Comparison of ENCODE assay signal across 18 cellular contexts in the genomic region with DNA sequence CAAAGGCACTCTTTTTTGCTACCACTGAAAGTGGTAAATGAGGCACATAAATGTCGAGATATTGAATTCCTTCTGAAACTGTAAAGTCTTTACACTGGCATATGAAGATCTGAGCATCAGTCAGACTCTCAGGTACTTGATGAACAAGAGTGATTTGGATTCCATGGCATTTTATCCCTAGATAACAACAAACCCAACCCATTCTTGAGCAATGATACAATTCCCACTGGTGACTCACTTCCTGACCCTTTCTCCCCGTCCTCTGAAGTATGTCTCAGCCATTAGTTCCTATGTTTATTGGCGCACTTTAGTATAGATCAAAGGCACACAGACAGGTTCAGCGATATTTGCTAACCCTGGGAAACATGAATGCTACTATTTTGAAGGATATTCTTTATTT.
"Had no signal": no experiment of that assay in that cellular context is flagged by ENCODE, and none has a peak within 500 bp of the region (broad histone marks: within the 10 kb centered on the region; RNA-seq: fewer than 3 reads in every experiment).

No MANE protein-coding gene starts in this region.

- H3K4me3 ChIP-seq: psoas muscle, suprapubic skin, upper lobe of left lung had no signal

- H3K27ac ChIP-seq: brain microvascular endothelial cell, psoas muscle, suprapubic skin, upper lobe of left lung had no signal

- H3K4me1 ChIP-seq: psoas muscle, suprapubic skin, upper lobe of left lung had no signal

- H3K36me3 ChIP-seq: brain microvascular endothelial cell, suprapubic skin, upper lobe of left lung had no signal

- H3K27me3 ChIP-seq: brain microvascular endothelial cell, suprapubic skin, upper lobe of left lung had no signal

- DNase-seq: activated CD4-positive, alpha-beta memory T cell treated with anti-CD3 and anti-CD28 coated beads, Interleukin-2, amount 10 ng/mL, durations not matched to agents 7 days and 5 days; activated CD4-positive, alpha-beta T cell treated with anti-CD3 and anti-CD28 coated beads for 1 hour; activated CD8-positive, alpha-beta memory T cell treated with anti-CD3 and anti-CD28 coated beads, Interleukin-2, amount 50 U/mL, for 4 hours; activated gamma-delta T cell treated with Interleukin-2 at 50 U/mL for 16 hours; activated naive CD8-positive, alpha-beta T cell treated with anti-CD3 and anti-CD28 coated beads for 36 hours; activated T-cell treated with anti-CD3 and anti-CD28 coated beads, Interleukin-2, amount 50 U/mL, for 72 hours; brain microvascular endothelial cell; dermis blood vessel endothelial cell; erythroblast; hypothalamus; psoas muscle; stimulated activated CD4-positive, alpha-beta T cell treated with anti-CD3 and anti-CD28 coated beads, Interleukin-12 subunit alpha, Interleukin-12 subunit beta, amount 100 ng/mL, for 4 hours; stimulated activated CD4-positive, alpha-beta T cell treated with anti-CD3 and anti-CD28 coated beads, Interleukin-2, amount 100 ng/mL, for 48 hours; stimulated activated naive CD4-positive, alpha-beta T cell treated with Interleukin-2 at 50 U/mL for 16 hours; T-helper 9 cell; upper lobe of left lung had no signal

- H3K9me3 ChIP-seq: psoas muscle, suprapubic skin, upper lobe of left lung had no signal

- ATAC-seq: activated T-cell treated with anti-CD3 and anti-CD28 coated beads, Interleukin-2, amount 50 U/mL, for 72 hours; left lobe of liver; psoas muscle had no signal
